Comparison of ENCODE assay signal across 1 cellular context in genomic region chr9:115202960-115203751, GRCh38.
A peak's percentile ranks its signal among the peaks of the same experiment; 100 is the strongest.
TF ChIP-seq lines count a peak whose summit lies in the region.

No MANE protein-coding gene starts in this region.

TF ChIP-seq in SK-N-SH, 30 proteins besides CTCF, POLR2A, EP300 and RAD21 (continued from another document):
- peak; percentile 35; the same call in 1 of the 2 replicates for TF ChIP-seq NFIC (IDR thresholded peaks at IDR 0.05; ENCODE audit: borderline replicate concordance)
- TF ChIP-seq EZH2phosphoT487 (IDR thresholded peaks at IDR 0.05; ENCODE audit: borderline replicate concordance, low read depth), result no peak
- TF ChIP-seq SIN3A (IDR thresholded peaks at IDR 0.05; ENCODE audit: borderline replicate concordance, low read depth, low read length), result 0 out of 2 replicates have a peak, but pooled peaks have one; percentile 52
- TF ChIP-seq GATA2 (CRISPR knock-in tag; IDR thresholded peaks at IDR 0.05), result no peak; the same call in 1 of the 2 replicates
- no peak for TF ChIP-seq NRF1 (IDR thresholded peaks at IDR 0.05; ENCODE audit: low read depth, low read length)
- no peak; the same call in none of the 2 replicates for TF ChIP-seq RCOR1 (IDR thresholded peaks at IDR 0.05; ENCODE audit: low read length)
- TF ChIP-seq IRF3 (IDR thresholded peaks at IDR 0.05; ENCODE audit: low read depth, low read length), result no peak
- TF ChIP-seq TEAD4 (IDR thresholded peaks at IDR 0.05; ENCODE audit: borderline replicate concordance, insufficient read depth), result peak; percentile 75
- TF ChIP-seq ELF1 (IDR thresholded peaks at IDR 0.05), result no peak
- TF ChIP-seq POLR2AphosphoS5 (IDR thresholded peaks at IDR 0.05; ENCODE audit: low read depth, low read length), result peak; percentile 88
- no peak for TF ChIP-seq ZBTB33 (IDR thresholded peaks at IDR 0.05; ENCODE audit: borderline replicate concordance, low read depth)
- TF ChIP-seq FOXM1 (IDR thresholded peaks at IDR 0.05; ENCODE audit: low read depth), result peak; percentile 10; the same call in 1 of the 2 replicates
- TF ChIP-seq MEF2A (IDR thresholded peaks at IDR 0.05; ENCODE audit: borderline replicate concordance, low read depth), result no peak; the same call in 1 of the 2 replicates
- no peak for TF ChIP-seq TAF1 (IDR thresholded peaks at IDR 0.05; ENCODE audit: borderline replicate concordance, low read depth, low read length)
- TF ChIP-seq TCF12 (IDR thresholded peaks at IDR 0.05), result peak; percentile 99
- no peak for TF ChIP-seq RFX5 (IDR thresholded peaks at IDR 0.05; ENCODE audit: low read length)
- no peak for TF ChIP-seq MAX (IDR thresholded peaks at IDR 0.05; ENCODE audit: low read depth)
- TF ChIP-seq USF2 (IDR thresholded peaks at IDR 0.05; ENCODE audit: borderline replicate concordance, low read depth, low read length), result no peak
- TF ChIP-seq YY1 (IDR thresholded peaks at IDR 0.05; ENCODE audit: low read depth), result no peak
